In the genomic region with DNA sequence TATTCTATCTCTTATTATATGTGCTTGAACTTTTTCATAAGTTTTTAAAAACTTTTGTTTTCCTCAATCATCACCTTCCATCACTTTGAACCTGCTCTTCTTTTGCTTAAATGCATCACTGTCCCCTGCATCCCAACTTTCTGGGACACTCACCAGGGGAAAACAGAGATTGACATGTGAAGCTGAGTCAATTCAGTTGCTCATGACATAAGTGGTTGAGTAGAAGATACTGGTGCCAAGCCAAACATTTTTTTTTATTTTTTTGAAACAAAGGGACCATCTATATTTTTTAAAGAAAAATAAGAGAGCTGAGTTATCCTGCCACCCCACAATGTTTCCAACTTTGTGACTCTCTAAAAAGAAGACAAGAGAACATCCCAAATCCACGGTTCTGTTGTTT, we compare ENCODE assay signal across 2 cellular contexts.
TF ChIP-seq lines count a peak whose summit lies in the region.

No MANE protein-coding gene starts in this region.

TF ChIP-seq in SK-N-SH, 30 proteins besides CTCF, POLR2A, EP300 and RAD21 (continued from another document):
- TF ChIP-seq, protein P1, sequence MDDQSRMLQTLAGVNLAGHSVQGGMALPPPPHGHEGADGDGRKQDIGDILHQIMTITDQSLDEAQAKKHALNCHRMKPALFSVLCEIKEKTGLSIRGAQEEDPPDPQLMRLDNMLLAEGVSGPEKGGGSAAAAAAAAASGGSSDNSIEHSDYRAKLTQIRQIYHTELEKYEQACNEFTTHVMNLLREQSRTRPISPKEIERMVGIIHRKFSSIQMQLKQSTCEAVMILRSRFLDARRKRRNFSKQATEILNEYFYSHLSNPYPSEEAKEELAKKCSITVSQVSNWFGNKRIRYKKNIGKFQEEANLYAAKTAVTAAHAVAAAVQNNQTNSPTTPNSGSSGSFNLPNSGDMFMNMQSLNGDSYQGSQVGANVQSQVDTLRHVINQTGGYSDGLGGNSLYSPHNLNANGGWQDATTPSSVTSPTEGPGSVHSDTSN (IDR thresholded peaks at IDR 0.05), result peak; percentile 60
- peak; percentile 33 for TF ChIP-seq TCF12 (IDR thresholded peaks at IDR 0.05)

TF ChIP-seq in SK-N-SH treated with all-trans-retinoic acid at 6 μM for 48 hours, 23 proteins besides CTCF, POLR2A, EP300 and RAD21 (continued from another document):
- TF ChIP-seq, protein P2, sequence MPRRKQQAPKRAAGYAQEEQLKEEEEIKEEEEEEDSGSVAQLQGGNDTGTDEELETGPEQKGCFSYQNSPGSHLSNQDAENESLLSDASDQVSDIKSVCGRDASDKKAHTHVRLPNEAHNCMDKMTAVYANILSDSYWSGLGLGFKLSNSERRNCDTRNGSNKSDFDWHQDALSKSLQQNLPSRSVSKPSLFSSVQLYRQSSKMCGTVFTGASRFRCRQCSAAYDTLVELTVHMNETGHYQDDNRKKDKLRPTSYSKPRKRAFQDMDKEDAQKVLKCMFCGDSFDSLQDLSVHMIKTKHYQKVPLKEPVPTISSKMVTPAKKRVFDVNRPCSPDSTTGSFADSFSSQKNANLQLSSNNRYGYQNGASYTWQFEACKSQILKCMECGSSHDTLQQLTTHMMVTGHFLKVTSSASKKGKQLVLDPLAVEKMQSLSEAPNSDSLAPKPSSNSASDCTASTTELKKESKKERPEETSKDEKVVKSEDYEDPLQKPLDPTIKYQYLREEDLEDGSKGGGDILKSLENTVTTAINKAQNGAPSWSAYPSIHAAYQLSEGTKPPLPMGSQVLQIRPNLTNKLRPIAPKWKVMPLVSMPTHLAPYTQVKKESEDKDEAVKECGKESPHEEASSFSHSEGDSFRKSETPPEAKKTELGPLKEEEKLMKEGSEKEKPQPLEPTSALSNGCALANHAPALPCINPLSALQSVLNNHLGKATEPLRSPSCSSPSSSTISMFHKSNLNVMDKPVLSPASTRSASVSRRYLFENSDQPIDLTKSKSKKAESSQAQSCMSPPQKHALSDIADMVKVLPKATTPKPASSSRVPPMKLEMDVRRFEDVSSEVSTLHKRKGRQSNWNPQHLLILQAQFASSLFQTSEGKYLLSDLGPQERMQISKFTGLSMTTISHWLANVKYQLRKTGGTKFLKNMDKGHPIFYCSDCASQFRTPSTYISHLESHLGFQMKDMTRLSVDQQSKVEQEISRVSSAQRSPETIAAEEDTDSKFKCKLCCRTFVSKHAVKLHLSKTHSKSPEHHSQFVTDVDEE (CRISPR knock-in tag; IDR thresholded peaks at IDR 0.05), result no peak
- TF ChIP-seq ZNF70 (CRISPR knock-in tag; IDR thresholded peaks at IDR 0.05) (no peak), ZFP3 (CRISPR knock-in tag; IDR thresholded peaks at IDR 0.05) (no peak), ARNTL (CRISPR knock-in tag; IDR thresholded peaks at IDR 0.05; ENCODE audit: borderline replicate concordance, low read depth) (no peak), CSDC2 (CRISPR knock-in tag; IDR thresholded peaks at IDR 0.05) (no peak), ZFP30 (CRISPR knock-in tag; IDR thresholded peaks at IDR 0.05) (no peak)
- TF ChIP-seq, protein P3, sequence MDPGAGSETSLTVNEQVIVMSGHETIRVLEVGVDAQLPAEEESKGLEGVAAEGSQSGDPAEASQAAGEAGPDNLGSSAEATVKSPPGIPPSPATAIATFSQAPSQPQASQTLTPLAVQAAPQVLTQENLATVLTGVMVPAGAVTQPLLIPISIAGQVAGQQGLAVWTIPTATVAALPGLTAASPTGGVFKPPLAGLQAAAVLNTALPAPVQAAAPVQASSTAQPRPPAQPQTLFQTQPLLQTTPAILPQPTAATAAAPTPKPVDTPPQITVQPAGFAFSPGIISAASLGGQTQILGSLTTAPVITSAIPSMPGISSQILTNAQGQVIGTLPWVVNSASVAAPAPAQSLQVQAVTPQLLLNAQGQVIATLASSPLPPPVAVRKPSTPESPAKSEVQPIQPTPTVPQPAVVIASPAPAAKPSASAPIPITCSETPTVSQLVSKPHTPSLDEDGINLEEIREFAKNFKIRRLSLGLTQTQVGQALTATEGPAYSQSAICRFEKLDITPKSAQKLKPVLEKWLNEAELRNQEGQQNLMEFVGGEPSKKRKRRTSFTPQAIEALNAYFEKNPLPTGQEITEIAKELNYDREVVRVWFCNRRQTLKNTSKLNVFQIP (CRISPR knock-in tag; IDR thresholded peaks at IDR 0.05; ENCODE audit: borderline replicate concordance, low read depth), result no peak
